ENCODE assay signal across 24 cellular contexts in genomic region chr10:92867235-92867634, GRCh38.
"Had no signal": no experiment of that assay in that cellular context is flagged by ENCODE, and none has a peak within 500 bp of the region (broad histone marks: within the 10 kb centered on the region; RNA-seq: fewer than 3 reads in every experiment).

No MANE protein-coding gene starts in this region.

- FAIRE-seq: urothelium cell line had no signal

- DNase-seq: islet precursor cell; left ventricle myocardium inferior; midbrain; mucosa of descending colon; naive thymus-derived CD4-positive, alpha-beta T cell; ovary; right lobe of liver; stimulated activated CD4-positive, alpha-beta T cell treated with anti-CD3 and anti-CD28 coated beads, Interleukin-12 subunit alpha, Interleukin-12 subunit beta, amount 100 ng/mL, for 4 hours; stimulated activated CD4-positive, alpha-beta T cell treated with anti-CD3 and anti-CD28 coated beads, Interleukin-15, amount 100 ng/mL, for 24 hours; stimulated activated CD4-positive, alpha-beta T cell treated with anti-CD3 and anti-CD28 coated beads, Interleukin-2, amount 100 ng/mL, for 24 hours; stimulated activated CD4-positive, alpha-beta T cell treated with anti-CD3 and anti-CD28 coated beads, Interleukin-4, amount 100 ng/mL, for 1 hour; stimulated activated naive B cell treated with anti-CD40 and anti-IgM and Interleukin-4, amounts not matched to agents 10 μg/mL and 1 μg/mL and 100 μg/mL, for 72 hours; stimulated activated naive CD8-positive, alpha-beta T cell treated with anti-CD3 and anti-CD28 coated beads, Interleukin-15, Interleukin-2, amounts not matched to agents 100 U/mL and 50 U/mL, for 24 hours; tibial artery; trophoblast cell; upper lobe of right lung had no signal

- H3K36me3 ChIP-seq: left ventricle myocardium inferior, ovary, right atrium auricular region, right lobe of liver, suprapubic skin, thoracic aorta, tibial artery, upper lobe of right lung had no signal

- H3K4me2 ChIP-seq: hepatocyte had no signal

- H3K79me2 ChIP-seq: hepatocyte had no signal

- H3K4me3 ChIP-seq: hepatocyte, left ventricle myocardium inferior, lung, mucosa of descending colon, ovary, right atrium auricular region, right lobe of liver, suprapubic skin, thoracic aorta, tibial artery, upper lobe of right lung had no signal

- H3K9me3 ChIP-seq: left ventricle myocardium inferior, mucosa of descending colon, ovary, right atrium auricular region, right lobe of liver, suprapubic skin, thoracic aorta, tibial artery, upper lobe of right lung had no signal

- H3K27ac Mint-ChIP-seq: natural killer cell treated with Interleukin-12 subunit alpha and Interleukin-12 subunit beta and Interleukin-15 and Interleukin-18, amount 100 ng/mL, for 72 hours; progenitor cell of endocrine pancreas; stimulated activated naive B cell treated with anti-CD40 and anti-IgM and Interleukin-4, amounts not matched to agents 10 μg/mL and 1 μg/mL and 100 μg/mL, for 72 hours had no signal

- H3K27ac ChIP-seq: hepatocyte, left ventricle myocardium inferior, ovary, right atrium auricular region, right lobe of liver, suprapubic skin, thoracic aorta, tibial artery, upper lobe of right lung had no signal

- H3K9me3 Mint-ChIP-seq: naive thymus-derived CD4-positive, alpha-beta T cell; natural killer cell treated with Interleukin-12 subunit alpha and Interleukin-12 subunit beta and Interleukin-15 and Interleukin-18, amount 100 ng/mL, for 72 hours; stimulated activated naive B cell treated with anti-CD40 and anti-IgM and Interleukin-4, amounts not matched to agents 10 μg/mL and 1 μg/mL and 100 μg/mL, for 72 hours had no signal

- H3K36me3 Mint-ChIP-seq: natural killer cell treated with Interleukin-12 subunit alpha and Interleukin-12 subunit beta and Interleukin-15 and Interleukin-18, amount 100 ng/mL, for 72 hours had no signal

- H2AFZ ChIP-seq: hepatocyte had no signal

- H3K27me3 Mint-ChIP-seq: naive thymus-derived CD4-positive, alpha-beta T cell; natural killer cell treated with Interleukin-12 subunit alpha and Interleukin-12 subunit beta and Interleukin-15 and Interleukin-18, amount 100 ng/mL, for 72 hours; progenitor cell of endocrine pancreas; stimulated activated naive B cell treated with anti-CD40 and anti-IgM and Interleukin-4, amounts not matched to agents 10 μg/mL and 1 μg/mL and 100 μg/mL, for 72 hours had no signal

- H3K4me3 Mint-ChIP-seq: naive thymus-derived CD4-positive, alpha-beta T cell; natural killer cell treated with Interleukin-12 subunit alpha and Interleukin-12 subunit beta and Interleukin-15 and Interleukin-18, amount 100 ng/mL, for 72 hours; stimulated activated naive B cell treated with anti-CD40 and anti-IgM and Interleukin-4, amounts not matched to agents 10 μg/mL and 1 μg/mL and 100 μg/mL, for 72 hours had no signal

- H3K27me3 ChIP-seq: hepatocyte, ovary, right atrium auricular region, right lobe of liver, suprapubic skin, tibial artery, upper lobe of right lung had no signal

- H3K4me1 ChIP-seq: right atrium auricular region, right lobe of liver, suprapubic skin, tibial artery, upper lobe of right lung had no signal
